In genomic region chr16:67707210-67707609, GRCh38 we compare ENCODE assay signal across 27 cellular contexts.
"Had no signal": no experiment of that assay in that cellular context is flagged by ENCODE, and none has a peak within 500 bp of the region (broad histone marks: within the 10 kb centered on the region; RNA-seq: fewer than 3 reads in every experiment).

No MANE protein-coding gene starts in this region.

- H3K9me3 ChIP-seq: stomach, suprapubic skin, testis, thoracic aorta, thyroid gland, tibial artery, tibial nerve, transverse colon, upper lobe of left lung, upper lobe of right lung, uterus, vagina had no signal

- FAIRE-seq: urothelium cell line had no signal

- H3K27ac ChIP-seq: stomach, suprapubic skin, testis, thoracic aorta, thyroid gland, tibial artery, tibial nerve, transverse colon, upper lobe of left lung, upper lobe of right lung, uterus, vagina had no signal

- H3K4me3 ChIP-seq: stomach, suprapubic skin, testis, thoracic aorta, thyroid gland, tibial artery, tibial nerve, transverse colon, upper lobe of left lung, upper lobe of right lung, uterus, vagina had no signal

- H3K4me1 ChIP-seq: testis, thyroid gland, tibial artery, tibial nerve had no signal

- H3K36me3 ChIP-seq: stomach, suprapubic skin, thoracic aorta, thyroid gland, tibial artery, tibial nerve, transverse colon, upper lobe of left lung, upper lobe of right lung, uterus, vagina had no signal

- ATAC-seq: stimulated activated effector memory CD8-positive, alpha-beta T cell treated with anti-CD3 and anti-CD28 coated beads, Interleukin-12 subunit alpha, Interleukin-12 subunit beta, amount 100 ng/mL, for 72 hours; stimulated activated memory B cell treated with anti-CD40 and anti-IgM and Interleukin-4, amounts not matched to agents 10 μg/mL and 1 μg/mL and 100 μg/mL, for 72 hours; stimulated activated naive B cell treated with anti-CD40 and anti-IgM and Interleukin-4, amounts not matched to agents 10 μg/mL and 1 μg/mL and 100 μg/mL, for 72 hours; stimulated activated naive CD8-positive, alpha-beta T cell treated with anti-CD3 and anti-CD28 coated beads, Interleukin-15, amount 100 ng/mL, for 72 hours; stimulated activated naive CD8-positive, alpha-beta T cell treated with anti-CD3 and anti-CD28 coated beads, Interleukin-15, Interleukin-2, amounts not matched to agents 100 U/mL and 50 U/mL, for 24 hours; upper lobe of right lung had no signal

- DNase-seq: stimulated activated CD4-positive, alpha-beta T cell treated with anti-CD3 and anti-CD28 coated beads, Interleukin-2, amount 100 ng/mL, for 48 hours; stimulated activated CD4-positive, alpha-beta T cell treated with anti-CD3 and anti-CD28 coated beads, Interleukin-4, amount 100 ng/mL, for 1 hour; stimulated activated CD4-positive, alpha-beta T cell treated with anti-CD3 and anti-CD28 coated beads, Interleukin-4, amount 100 ng/mL, for 24 hours; stimulated activated CD4-positive, alpha-beta T cell treated with anti-CD3 and anti-CD28 coated beads, Interleukin-4, amount 100 ng/mL, for 4 hours; stimulated activated CD8-positive, alpha-beta memory T cell treated with anti-CD3 and anti-CD28 coated beads, Interleukin-4, amount 100 ng/mL, for 48 hours; stimulated activated naive B cell treated with anti-CD40 and anti-IgM and Interleukin-4, amounts not matched to agents 10 μg/mL and 1 μg/mL and 100 μg/mL, for 72 hours; stimulated activated naive CD4-positive, alpha-beta T cell; stimulated activated naive CD4-positive, alpha-beta T cell treated with Interleukin-2 at 50 U/mL for 16 hours; stimulated activated naive CD8-positive, alpha-beta T cell treated with anti-CD3 and anti-CD28 coated beads, Interleukin-15, amount 100 ng/mL, for 72 hours; stimulated activated naive CD8-positive, alpha-beta T cell treated with anti-CD3 and anti-CD28 coated beads, Interleukin-15, Interleukin-2, amounts not matched to agents 100 U/mL and 50 U/mL, for 24 hours; stomach; substantia nigra; testis; thyroid gland; tibial artery; transverse colon; trophoblast cell; upper lobe of left lung; upper lobe of right lung; uterus had no signal

- H3K27me3 ChIP-seq: stomach, suprapubic skin, testis, thyroid gland, tibial artery, tibial nerve, transverse colon, upper lobe of left lung, upper lobe of right lung, uterus, vagina had no signal
